In the genomic region with DNA sequence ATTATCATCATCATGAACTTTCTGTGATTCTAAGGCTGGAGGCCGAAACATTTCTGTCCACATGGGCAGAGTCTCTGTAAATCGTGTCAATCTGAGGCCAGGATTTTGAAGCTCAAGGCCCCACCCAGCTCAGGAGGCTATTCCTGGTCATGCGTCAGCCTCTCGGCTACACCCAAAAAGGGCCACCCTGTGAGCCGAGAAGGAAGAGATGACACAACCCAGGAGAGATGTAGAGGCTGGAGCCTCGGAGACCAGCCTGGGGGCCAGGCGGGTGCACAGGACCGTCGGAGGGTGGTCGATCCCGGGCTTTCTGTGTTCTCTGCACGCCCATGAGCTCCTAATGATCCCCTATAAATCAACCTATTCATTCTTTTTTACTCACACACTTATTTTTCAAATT, we compare ENCODE assay signal across 23 cellular contexts. TPM values are rescaled to one million over a fixed set of nuclear protein-coding genes. Genes with fewer than 3 reads are reported as not detected.
A peak's percentile ranks its signal among the peaks of the same experiment; 100 is the strongest.
DNase-seq lines count a peak whose midpoint lies in the region; ATAC-seq, FAIRE-seq and TF ChIP-seq lines count a peak whose summit lies in the region.
"Had no signal": no experiment of that assay in that cellular context is flagged by ENCODE, and none has a peak within 500 bp of the region (broad histone marks: within the 10 kb centered on the region; RNA-seq: fewer than 3 reads in every experiment).

No MANE protein-coding gene starts in this region.

- H3K36me3 ChIP-seq in kidney (ENCODE audit: control insufficient read depth in 1 of 2, insufficient read depth in 2 of 2, low read length in 2 of 2) (no peaks in the 10 kb centered on the region), psoas muscle (ENCODE audit: insufficient read depth in 1 of 2, low read depth in 1 of 2) (no peaks in the 10 kb centered on the region), Peyer's patch (no peaks in the 10 kb centered on the region)
- H3K36me3 ChIP-seq: BLaER1, HAP-1 had no signal

- no peaks in the 10 kb centered on the region for H3K36me3 Mint-ChIP-seq in type B pancreatic cell
- H3K36me3 Mint-ChIP-seq in activated CD8-positive, alpha-beta T cell treated with anti-CD3 and anti-CD28 coated beads for 36 hours (ENCODE audit: low read depth): peaks cover 3% of the 10 kb centered on the region
- H3K36me3 Mint-ChIP-seq: CD14-positive monocyte; CD4-positive, alpha-beta memory T cell; IgD-negative memory B cell had no signal

- peak overlapping the region; percentile 64 for H3K27ac Mint-ChIP-seq in type B pancreatic cell
- no peak overlapping the region for H3K27ac Mint-ChIP-seq in activated CD8-positive, alpha-beta T cell treated with anti-CD3 and anti-CD28 coated beads for 36 hours
- H3K27ac Mint-ChIP-seq: CD14-positive monocyte; CD4-positive, alpha-beta memory T cell; IgD-negative memory B cell had no signal

- H3K27me3 ChIP-seq in psoas muscle (ENCODE audit: insufficient read depth in 3 of 3, low read length in 2 of 3): no peaks in the 10 kb centered on the region
- no peaks in the 10 kb centered on the region for H3K27me3 ChIP-seq in Peyer's patch
- H3K27me3 ChIP-seq: BLaER1 had no signal

- TF ChIP-seq CTCF in kidney (IDR thresholded peaks at IDR 0.05; ENCODE audit: borderline replicate concordance, extremely low read depth, insufficient read depth) (no peak), psoas muscle (IDR thresholded peaks at IDR 0.05) (no peak), type B pancreatic cell (conservative IDR thresholded peaks at IDR 0.05) (no peak), Peyer's patch (IDR thresholded peaks at IDR 0.05) (no peak)
- no peak for TF ChIP-seq CTCF in activated CD8-positive, alpha-beta T cell treated with anti-CD3 and anti-CD28 coated beads for 36 hours (IDR thresholded peaks at IDR 0.05)

- TF ChIP-seq POLR2A in Peyer's patch (IDR thresholded peaks at IDR 0.05): no peak

- intact Hi-C loops in kidney (cut with DNase I): no loop called here
- intact Hi-C loops in psoas muscle (cut with DNase I): loop anchor here in 1 of 2 donors (5.0 kb wide), 1 partner anchor 66 kb away; no protein-coding TSS in a partner anchor
- intact Hi-C loops in activated CD8-positive, alpha-beta T cell treated with anti-CD3 and anti-CD28 coated beads for 36 hours (cut with micrococcal nuclease): no loop called here

- ATAC-seq in psoas muscle: peak; percentile 62 to 69 (median 68)
- ATAC-seq in activated CD8-positive, alpha-beta T cell treated with anti-CD3 and anti-CD28 coated beads for 36 hours: no peak

- POLR2A ChIA-PET in activated CD8-positive, alpha-beta T cell treated with anti-CD3 and anti-CD28 coated beads for 36 hours (lab: Charles Lee): interaction anchor here (1.0 kb wide), 1 partner anchor 15 kb away, joined by 3 read pairs; no protein-coding TSS in a partner anchor

- 33 to 51% (median 39%) methylated on average over 12 of the region's 12 CpGs for WGBS in psoas muscle, 3 donors

- H3K9ac ChIP-seq in kidney (ENCODE audit: low read length in 2 of 2): no peak overlapping the region
- H3K9ac ChIP-seq: BLaER1 had no signal

- H3K9me3 ChIP-seq in kidney (ENCODE audit: control insufficient read depth in 1 of 2, low read length in 2 of 2): peaks cover 0 to 7% of the 10 kb centered on the region in 2 donors
- peaks cover 4% of the 10 kb centered on the region for H3K9me3 ChIP-seq in psoas muscle
- H3K9me3 ChIP-seq in Peyer's patch: peaks cover 0 to 5% (median 2%) of the 10 kb centered on the region in 4 donors
- H3K9me3 ChIP-seq: HAP-1 had no signal

- no peak overlapping the region for H3K4me3 Mint-ChIP-seq in type B pancreatic cell
- no peak overlapping the region for H3K4me3 Mint-ChIP-seq in activated CD8-positive, alpha-beta T cell treated with anti-CD3 and anti-CD28 coated beads for 36 hours
- H3K4me3 Mint-ChIP-seq: CD14-positive monocyte; CD4-positive, alpha-beta memory T cell; IgD-negative memory B cell had no signal

- H3K4me3 ChIP-seq in kidney (ENCODE audit: low read length in 2 of 2): no peak overlapping the region
- H3K4me3 ChIP-seq in psoas muscle: peak overlapping the region; percentile 72
- no peak overlapping the region for H3K4me3 ChIP-seq in Peyer's patch
- H3K4me3 ChIP-seq: BLaER1, HAP-1 had no signal

- H3K27ac ChIP-seq in kidney (ENCODE audit: low read depth in 2 of 2, low read length in 2 of 2): no peak overlapping the region
- peak overlapping the region; percentile 98 for H3K27ac ChIP-seq in psoas muscle
- H3K27ac ChIP-seq in Peyer's patch: no peak overlapping the region
- H3K27ac ChIP-seq: BLaER1 had no signal

- DNase-seq in HT-29 (ENCODE audit: low spot score) (peak; percentile 36), kidney (peak; percentile 41), psoas muscle (peak; percentile 43 to 88), type B pancreatic cell (ENCODE audit: extremely low spot score, unreplicated experiment) (no peak), NCI-H1930 (lab: John Stamatoyannopoulos, UW) (no peak), Peyer's patch (no peak)
- DNase-seq in activated CD8-positive, alpha-beta T cell treated with anti-CD3 and anti-CD28 coated beads for 36 hours: no peak
- DNase-seq: 8988T; CD4-positive, alpha-beta memory T cell; DMS153; DMS79; GDM1 had no signal

- peaks cover 8% of the 10 kb centered on the region for H3K4me1 Mint-ChIP-seq in type B pancreatic cell (ENCODE audit: unreplicated experiment)
- H3K4me1 Mint-ChIP-seq in activated CD8-positive, alpha-beta T cell treated with anti-CD3 and anti-CD28 coated beads for 36 hours (ENCODE audit: low read depth): no peaks in the 10 kb centered on the region
- H3K4me1 Mint-ChIP-seq: CD14-positive monocyte; CD4-positive, alpha-beta memory T cell; IgD-negative memory B cell had no signal

- peaks cover 3% of the 10 kb centered on the region for H3K27me3 Mint-ChIP-seq in type B pancreatic cell
- H3K27me3 Mint-ChIP-seq in activated CD8-positive, alpha-beta T cell treated with anti-CD3 and anti-CD28 coated beads for 36 hours: peaks cover 2% of the 10 kb centered on the region
- H3K27me3 Mint-ChIP-seq: IgD-negative memory B cell had no signal

- no peaks in the 10 kb centered on the region for H3K9me3 Mint-ChIP-seq in type B pancreatic cell
- H3K9me3 Mint-ChIP-seq in activated CD8-positive, alpha-beta T cell treated with anti-CD3 and anti-CD28 coated beads for 36 hours: peaks cover under 1% of the 10 kb centered on the region

- H3K4me1 ChIP-seq in kidney (ENCODE audit: control insufficient read depth in 1 of 2, insufficient read depth in 1 of 2, low read depth in 1 of 2, low read length in 2 of 2) (no peaks in the 10 kb centered on the region), psoas muscle (peaks cover 21% of the 10 kb centered on the region), Peyer's patch (no peaks in the 10 kb centered on the region)
- H3K4me1 ChIP-seq: HAP-1 had no signal

- FAIRE-seq in kidney (lab: Jason Lieb, UNC): no peak
- FAIRE-seq: GM12892, GM18507, HepG2 had no signal

- CTCF ChIA-PET in activated CD8-positive, alpha-beta T cell treated with anti-CD3 and anti-CD28 coated beads for 36 hours (lab: Charles Lee): no interaction called here

RNA-seq across cellular contexts. Expression of a gene that starts 1.1 kb away (rescaled TPM):
- not detected in 2 replicates for total RNA-seq in HT-29 (2014; rRNA removed; shearing (Covaris generic))
- not detected for total RNA-seq in kidney
- polyA plus RNA-seq in kidney (ENCODE audit: insufficient read depth, low read depth, low replicate concordance): not detected
- total RNA-seq in psoas muscle: 100 to 1,000 TPM in 1 of 4 donors, 10 to 100 TPM in 3; 36.9 to 312 (median 57.7) TPM
- 100 to 1,000 TPM in 2 of 3 donors, 10 to 100 TPM in 1; 20.3 to 132 (median 110) TPM for polyA plus RNA-seq in psoas muscle
- total RNA-seq in type B pancreatic cell (ENCODE audit: low replicate concordance): 0.24 and 0.29 TPM in 2 replicates
- total RNA-seq in Peyer's patch: not detected
- total RNA-seq in activated CD8-positive, alpha-beta T cell treated with anti-CD3 and anti-CD28 coated beads for 36 hours: not detected
- total RNA-seq: A673; CD4-positive, alpha-beta memory T cell; Daoy; H4; HepG2 had no signal
- polyA plus RNA-seq: AG04450; CD14-positive monocyte; CD4-positive, alpha-beta memory T cell; HepG2; IgD-negative memory B cell had no signal

Comparison
In these comparisons a context has a peak if more than half of its experiments do, and no peak if none do; other contexts are left out.
1. DNase-seq: peak in HT-29 (single experiment), kidney (single experiment) and psoas muscle (2 of 2); none in type B pancreatic cell (single experiment), NCI-H1930 (0 of 2), Peyer's patch (0 of 3) and activated CD8-positive, alpha-beta T cell treated with anti-CD3 and anti-CD28 coated beads for 36 hours (single experiment).
2. RNA of a gene that starts 1.1 kb away (total RNA-seq): 36.9 to 312 TPM in psoas muscle; 0.24 to 0.29 TPM in type B pancreatic cell, not detected in HT-29, not detected in kidney (single experiment), not detected in Peyer's patch and not detected in activated CD8-positive, alpha-beta T cell treated with anti-CD3 and anti-CD28 coated beads for 36 hours; every median in the first group is over 10 times any median in the second.